8 cellular contexts compared by ENCODE assay signal in the genomic region with DNA sequence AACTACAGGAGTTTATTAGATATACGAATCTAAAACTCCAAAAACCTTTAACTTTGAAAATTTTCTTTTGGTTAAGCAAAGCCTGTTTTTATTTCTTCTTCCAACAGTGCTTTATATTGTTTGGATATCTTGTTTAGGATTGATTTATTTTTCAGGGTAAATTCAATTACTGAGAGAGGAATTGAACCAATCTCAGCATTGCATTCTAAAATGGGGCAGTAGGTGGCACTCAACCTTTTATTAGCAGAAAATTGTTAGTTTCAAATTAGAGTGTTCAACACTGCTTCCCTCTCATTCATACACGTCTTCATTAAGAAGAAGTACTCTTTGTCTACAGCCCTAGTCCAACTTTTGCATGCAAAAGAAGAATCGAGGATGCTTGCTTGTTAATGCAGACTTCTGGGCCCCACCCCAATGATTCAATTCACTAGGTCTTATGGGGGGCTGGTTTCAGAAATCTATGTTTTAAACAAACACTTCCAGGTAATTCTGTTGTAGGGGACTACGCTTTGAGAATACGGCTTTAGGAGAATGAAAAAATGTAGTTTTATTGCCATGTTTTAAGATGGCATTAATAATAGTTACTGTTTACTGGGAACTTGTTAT. TPM values are rescaled to one million over a fixed set of nuclear protein-coding genes. Genes with fewer than 3 reads are reported as not detected.
DNase-seq lines count a peak whose midpoint lies in the region; ATAC-seq and TF ChIP-seq lines count a peak whose summit lies in the region.

No MANE protein-coding gene starts in this region.

- H4K8ac ChIP-seq in mesendoderm (ENCODE audit: low read depth, low read length), result no peak overlapping the region

- H3K79me2 ChIP-seq in DOHH2 (ENCODE audit: control insufficient read depth, low read length) (no peaks in the 10 kb centered on the region), mesendoderm (ENCODE audit: control insufficient read depth, insufficient read depth, low read length) (no peaks in the 10 kb centered on the region)

- H3K4ac ChIP-seq in mesendoderm (ENCODE audit: low read depth, low read length), result no peak overlapping the region

- H2AK5ac ChIP-seq in mesendoderm (ENCODE audit: low read length), result no peak overlapping the region

- no peak overlapping the region for H3K4me2 ChIP-seq in DOHH2 (ENCODE audit: low read length)
- H3K4me2 ChIP-seq in mesendoderm (ENCODE audit: low read length), result no peak overlapping the region

- 0 out of 2 replicates have a peak, but pooled peaks have one; percentile 4 for TF ChIP-seq RAD21 in Ishikawa (IDR thresholded peaks at IDR 0.05; ENCODE audit: low read depth)

- no peaks in the 10 kb centered on the region for H3K27me3 ChIP-seq in DOHH2 (ENCODE audit: control insufficient read depth, low read length)
- H3K27me3 ChIP-seq in adrenal gland, result no peaks in the 10 kb centered on the region
- H3K27me3 ChIP-seq in mesendoderm (ENCODE audit: insufficient read depth, low read length, poor library complexity), result no peaks in the 10 kb centered on the region

- no peaks in the 10 kb centered on the region for H3K79me1 ChIP-seq in mesendoderm (ENCODE audit: low read length)

- no peak overlapping the region for H2BK5ac ChIP-seq in mesendoderm (ENCODE audit: low read length)

- 77 to 82% (median 78%) methylated on average over 5 of the region's 5 CpGs for WGBS in adrenal gland, 4 donors
- WGBS in mesendoderm (ENCODE audit: extremely low coverage, insufficient coverage, low lambda C conversion rate), result no CpG with 5 or more reads among the region's 5 CpGs

- H3K9me2 ChIP-seq in DOHH2 (replicated peaks; ENCODE audit: control insufficient read depth, low read length), result no peaks in the 10 kb centered on the region

- no peak overlapping the region for H3K18ac ChIP-seq in mesendoderm (ENCODE audit: low read length)

- DNase-seq in cardiac fibroblast (ENCODE audit: low read depth in 2 of 2) (peak; percentile 34 to 39), myocyte (ENCODE audit: low read depth) (peak; percentile 7), NCI-H510A (lab: John Stamatoyannopoulos, UW) (no peak), adrenal gland (no peak), mesendoderm (no peak), left colon (no peak)

- intact Hi-C loops in adrenal gland (cut with DNase I) (no loop called here), left colon (cut with DNase I, micrococcal nuclease) (no loop called here)

- no peak overlapping the region for H3K4me3 ChIP-seq in DOHH2 (ENCODE audit: low read length)
- H3K4me3 ChIP-seq in cardiac fibroblast (replicated peaks in 1 of 2; ENCODE audit: low read depth in 2 of 2, low read length in 2 of 2), result no peak overlapping the region
- H3K4me3 ChIP-seq in adrenal gland, result no peak overlapping the region
- H3K4me3 ChIP-seq in mesendoderm (ENCODE audit: low read length), result no peak overlapping the region

- peaks cover 9% of the 10 kb centered on the region for H3K4me1 ChIP-seq in DOHH2 (ENCODE audit: control insufficient read depth, low read length)
- no peaks in the 10 kb centered on the region for H3K4me1 ChIP-seq in adrenal gland (replicated peaks in 1 of 2)
- H3K4me1 ChIP-seq in mesendoderm (ENCODE audit: control insufficient read depth, low read depth, low read length), result no peaks in the 10 kb centered on the region

- no peak overlapping the region for H2BK120ac ChIP-seq in mesendoderm (ENCODE audit: low read depth, low read length)

- H3F3A ChIP-seq in DOHH2 (ENCODE audit: control insufficient read depth, insufficient read depth), result no peaks in the 10 kb centered on the region; the same call in 1 of the 2 replicates

- H4K5ac ChIP-seq in mesendoderm (ENCODE audit: low read length), result no peak overlapping the region

- no peak for TF ChIP-seq EP300 in Ishikawa (IDR thresholded peaks at IDR 0.05; ENCODE audit: borderline replicate concordance)

- no peak for ATAC-seq in left colon

- H2BK15ac ChIP-seq in mesendoderm (replicated peaks; ENCODE audit: low read depth), result no peak overlapping the region

- no peak overlapping the region for H3K9ac ChIP-seq in mesendoderm (ENCODE audit: low read length)

- TF ChIP-seq POLR2A in adrenal gland (IDR thresholded peaks at IDR 0.05), result no peak

- H3K27ac ChIP-seq in DOHH2 (ENCODE audit: low read depth, low read length), result no peak overlapping the region
- H3K27ac ChIP-seq in adrenal gland, result no peak overlapping the region
- H3K27ac ChIP-seq in mesendoderm (ENCODE audit: low read depth, low read length), result no peak overlapping the region

- no peaks in the 10 kb centered on the region for H3K9me3 ChIP-seq in DOHH2 (ENCODE audit: control insufficient read depth, insufficient read depth, low read length)
- no peaks in the 10 kb centered on the region for H3K9me3 ChIP-seq in adrenal gland (replicated peaks in 1 of 3)

- H4K20me1 ChIP-seq in DOHH2 (ENCODE audit: control insufficient read depth, insufficient read depth, low read depth, low read length), result no peaks in the 10 kb centered on the region

- H3K23ac ChIP-seq in mesendoderm (ENCODE audit: low read length), result no peak overlapping the region

- TF ChIP-seq CTCF in DOHH2 (IDR thresholded peaks at IDR 0.05; ENCODE audit: low read depth, low read length, poor library complexity, severe bottlenecking), result peak; percentile 71
- peak; percentile 64 for TF ChIP-seq CTCF in cardiac fibroblast (IDR thresholded peaks at IDR 0.05; ENCODE audit: low read depth, low read length)
- peak in 2 of 6 experiments; percentile 20 to 43 for TF ChIP-seq CTCF in adrenal gland (IDR thresholded peaks at IDR 0.05)

- H3K36me3 ChIP-seq in DOHH2 (ENCODE audit: control insufficient read depth, low read length) (peaks cover 40% of the 10 kb centered on the region), adrenal gland (replicated peaks in 1 of 2) (peaks cover 0 to 13% of the 10 kb centered on the region in 2 donors), mesendoderm (ENCODE audit: control insufficient read depth, insufficient read depth, low read length) (no peaks in the 10 kb centered on the region)

- H3K56ac ChIP-seq in mesendoderm (ENCODE audit: low read length), result no peak overlapping the region

TF ChIP-seq in Ishikawa, 13 proteins besides CTCF, POLR2A, EP300 and RAD21 (continues in another document):
- no peak for TF ChIP-seq NFIC (IDR thresholded peaks at IDR 0.05)
- TF ChIP-seq ZBTB7A (IDR thresholded peaks at IDR 0.05; ENCODE audit: low read depth), result no peak
- no peak for TF ChIP-seq FOXM1 (IDR thresholded peaks at IDR 0.05; ENCODE audit: borderline replicate concordance, low read depth)
- TF ChIP-seq, protein P1, sequence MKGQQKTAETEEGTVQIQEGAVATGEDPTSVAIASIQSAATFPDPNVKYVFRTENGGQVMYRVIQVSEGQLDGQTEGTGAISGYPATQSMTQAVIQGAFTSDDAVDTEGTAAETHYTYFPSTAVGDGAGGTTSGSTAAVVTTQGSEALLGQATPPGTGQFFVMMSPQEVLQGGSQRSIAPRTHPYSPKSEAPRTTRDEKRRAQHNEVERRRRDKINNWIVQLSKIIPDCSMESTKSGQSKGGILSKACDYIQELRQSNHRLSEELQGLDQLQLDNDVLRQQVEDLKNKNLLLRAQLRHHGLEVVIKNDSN (IDR thresholded peaks at IDR 0.05), result no peak
- no peak for TF ChIP-seq TAF1 (IDR thresholded peaks at IDR 0.05; ENCODE audit: low read depth)
- no peak for TF ChIP-seq EGR1 (IDR thresholded peaks at IDR 0.05)
- no peak for TF ChIP-seq CREB1 (IDR thresholded peaks at IDR 0.05; ENCODE audit: low read depth)
- no peak for TF ChIP-seq YY1 (IDR thresholded peaks at IDR 0.05; ENCODE audit: low read depth)
- TF ChIP-seq TCF12 (IDR thresholded peaks at IDR 0.05; ENCODE audit: low read depth), result no peak
- TF ChIP-seq, protein P2, sequence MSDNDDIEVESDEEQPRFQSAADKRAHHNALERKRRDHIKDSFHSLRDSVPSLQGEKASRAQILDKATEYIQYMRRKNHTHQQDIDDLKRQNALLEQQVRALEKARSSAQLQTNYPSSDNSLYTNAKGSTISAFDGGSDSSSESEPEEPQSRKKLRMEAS (IDR thresholded peaks at IDR 0.05), result no peak
- no peak for TF ChIP-seq CEBPB (IDR thresholded peaks at IDR 0.05)

RNA-seq across cellular contexts. Expression of a gene that starts 26.6 kb away (rescaled TPM):
- total RNA-seq in myocyte (9.3 and 11.4 TPM in 2 replicates), adrenal gland (10 to 100 TPM; 12.6 to 65.2 (median 45.7) TPM), left colon (10 to 100 TPM; 38.6 to 48.7 TPM)
- polyA plus RNA-seq in myocyte (2012), result 44.2 TPM
- polyA plus RNA-seq in adrenal gland, result 100 to 1,000 TPM in 2 of 3 donors, 10 to 100 TPM in 1; 98.0 to 129 (median 103) TPM
- 93.8 TPM for polyA plus RNA-seq in mesendoderm (2013, experiment 1 of 2)
- 93.6 TPM for polyA plus RNA-seq in mesendoderm (2013, experiment 2 of 2)

RNA-seq across cellular contexts. Expression of a gene that starts 29.5 kb away (rescaled TPM):
- total RNA-seq in myocyte (19.8 and 22.0 TPM in 2 replicates), adrenal gland (10 to 100 TPM in 7 of 8 donors, 1 to 10 TPM in 1; 9.4 to 19.2 (median 13.9) TPM), left colon (1 to 10 TPM; 6.7 to 7.7 TPM)
- polyA plus RNA-seq in myocyte (2012), result 8.7 TPM
- 10 to 100 TPM in 1 of 3 donors, 1 to 10 TPM in 2; 3.2 to 12.9 (median 3.9) TPM for polyA plus RNA-seq in adrenal gland
- polyA plus RNA-seq in mesendoderm (2013, experiment 1 of 2), result 22.8 TPM
- 23.1 TPM for polyA plus RNA-seq in mesendoderm (2013, experiment 2 of 2)

RNA-seq across cellular contexts. Expression of a gene that starts 46.0 kb away (rescaled TPM):
- total RNA-seq in myocyte (not detected in 2 replicates), adrenal gland (under 1 TPM in 1 of 8 donors, not detected in 7; 0.09 TPM), left colon (not detected)
- not detected for polyA plus RNA-seq in myocyte (2012)
- not detected for polyA plus RNA-seq in adrenal gland
- 0.01 TPM for polyA plus RNA-seq in mesendoderm (2013, experiment 1 of 2)
- 0.01 TPM for polyA plus RNA-seq in mesendoderm (2013, experiment 2 of 2)

Comparison
In these comparisons a context has a peak if more than half of its experiments do, and no peak if none do; other contexts are left out.
1. DNase-seq: peak in cardiac fibroblast (2 of 2) and myocyte (single experiment); none in NCI-H510A (single experiment), adrenal gland (0 of 7), mesendoderm (single experiment) and left colon (0 of 2).